ENCODE assay signal across 8 cellular contexts in the genomic region with DNA sequence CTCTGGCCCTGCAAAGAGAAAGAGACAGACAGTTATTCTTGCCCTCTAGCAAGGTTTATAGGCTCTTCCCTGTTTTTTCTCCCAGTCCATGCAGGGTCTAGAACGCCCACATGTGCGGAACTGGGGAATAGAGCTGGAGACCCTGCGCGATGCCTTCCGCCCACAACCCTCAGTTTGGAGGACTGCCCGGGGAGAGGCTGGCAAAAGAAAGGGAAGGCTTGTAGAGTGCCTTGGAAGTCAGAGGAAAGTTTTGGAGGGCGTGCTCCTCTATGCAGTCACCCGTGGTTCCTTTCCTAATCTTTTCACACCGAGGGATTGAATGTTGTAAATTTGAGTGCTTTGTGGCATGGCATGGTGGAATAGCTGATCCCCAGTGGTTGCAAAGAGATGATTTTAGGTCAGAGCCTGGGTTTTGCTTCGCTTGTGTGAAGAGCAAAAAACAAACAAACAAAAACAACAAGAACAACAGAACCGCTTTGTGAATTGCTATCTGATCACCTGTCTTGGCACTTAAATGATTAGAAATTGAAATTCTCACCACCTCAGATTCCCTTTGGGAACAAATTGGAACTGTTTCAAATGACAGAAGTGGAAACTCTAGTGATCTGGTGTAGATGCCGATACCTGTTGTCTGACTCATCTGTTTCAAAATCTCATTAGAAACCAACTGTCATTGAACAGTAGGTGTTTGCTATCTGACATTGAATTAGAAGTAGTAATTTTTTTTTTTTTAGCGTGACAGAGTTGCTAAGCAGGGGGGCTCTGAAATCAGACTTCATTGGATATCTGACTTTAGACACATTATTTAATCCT. TPM values are rescaled to one million over a fixed set of nuclear protein-coding genes. Genes with fewer than 3 reads are reported as not detected.
DNase-seq lines count a peak whose midpoint lies in the region; ATAC-seq lines count a peak whose summit lies in the region.

No MANE protein-coding gene starts in this region.

- H3K27ac Mint-ChIP-seq in naive thymus-derived CD8-positive, alpha-beta T cell: peak overlapping the region in 1 of 10 donors; percentile 28

- 9 to 11% methylated on average over 13 of the region's 13 CpGs for WGBS in esophagus, 2 donors

- H3K27ac ChIP-seq in esophagus (ENCODE audit: low read depth in 2 of 2, low read length in 1 of 2): no peak overlapping the region

- peak; percentile 39 for DNase-seq in COLO668 (lab: John Stamatoyannopoulos, UW; ENCODE audit: unreplicated experiment)
- DNase-seq in H4 (ENCODE audit: low spot score): peak; percentile 11
- DNase-seq in RPMI7951 (ENCODE audit: low read depth): peak; percentile 54
- no peak for DNase-seq in naive thymus-derived CD8-positive, alpha-beta T cell
- no peak for DNase-seq in cortex of kidney (lab: John Stamatoyannopoulos, UW)
- no peak for DNase-seq in NCI-H187 treated with DMSO at 0.1 percent for 48 hours (lab: John Stamatoyannopoulos, UW)

- H3K9me3 Mint-ChIP-seq in naive thymus-derived CD8-positive, alpha-beta T cell: no peaks in the 10 kb centered on the region

- POLR2A ChIA-PET in naive thymus-derived CD8-positive, alpha-beta T cell (lab: Charles Lee): no interaction called here

- H3K36me3 ChIP-seq in esophagus (ENCODE audit: control insufficient read depth in 2 of 2, insufficient read depth in 2 of 2, low read length in 1 of 2): no peaks in the 10 kb centered on the region

- no peak for ATAC-seq in naive thymus-derived CD8-positive, alpha-beta T cell
- ATAC-seq in GM19328 (IDR thresholded peaks at IDR 0.05; ENCODE audit: unreplicated experiment): no peak

- peak overlapping the region; percentile 86 to 94 (median 89) for H3K4me3 Mint-ChIP-seq in naive thymus-derived CD8-positive, alpha-beta T cell

- H3K27me3 Mint-ChIP-seq in naive thymus-derived CD8-positive, alpha-beta T cell: peaks cover 6 to 28% (median 21%) of the 10 kb centered on the region in 5 donors

- peak overlapping the region; percentile 63 to 90 for H3K4me3 ChIP-seq in esophagus (ENCODE audit: low read depth in 1 of 2, low read length in 2 of 2)

- H3K9me3 ChIP-seq in esophagus (ENCODE audit: control insufficient read depth in 2 of 2, insufficient read depth in 1 of 2, low read depth in 1 of 2, low read length in 1 of 2): no peaks in the 10 kb centered on the region

- H3K4me1 ChIP-seq in esophagus (ENCODE audit: control insufficient read depth in 2 of 2, insufficient read depth in 2 of 2, low read length in 1 of 2): peaks cover 0 to 7% of the 10 kb centered on the region in 2 donors

- H3K36me3 Mint-ChIP-seq in naive thymus-derived CD8-positive, alpha-beta T cell: no peaks in the 10 kb centered on the region

- no peaks in the 10 kb centered on the region for H3K27me3 ChIP-seq in esophagus (ENCODE audit: control insufficient read depth in 1 of 2, insufficient read depth in 2 of 2, low read length in 2 of 2)

- peaks cover 5 to 19% (median 14%) of the 10 kb centered on the region in 4 donors for H3K4me1 Mint-ChIP-seq in naive thymus-derived CD8-positive, alpha-beta T cell

RNA-seq across cellular contexts. Expression of a gene that starts 1.0 kb away (rescaled TPM):
- total RNA-seq in H4 (2014; rRNA removed; shearing (Covaris generic)): 14.7 and 18.7 TPM in 2 replicates
- 63.2 and 79.4 TPM in 2 replicates for total RNA-seq in RPMI7951 (2014; rRNA removed; shearing (Covaris generic))
- 1 to 10 TPM; 1.0 to 1.1 TPM for polyA plus RNA-seq in esophagus
- total RNA-seq in naive thymus-derived CD8-positive, alpha-beta T cell: not detected
- not detected for polyA plus RNA-seq in naive thymus-derived CD8-positive, alpha-beta T cell

Comparison
In these comparisons a context has a peak if more than half of its experiments do, and no peak if none do; other contexts are left out.
1. DNase-seq: peak in COLO668 (single experiment), H4 (single experiment) and RPMI7951 (single experiment); none in naive thymus-derived CD8-positive, alpha-beta T cell (0 of 10), cortex of kidney (single experiment) and NCI-H187 treated with DMSO at 0.1 percent for 48 hours (single experiment).
2. RNA of a gene that starts 1.0 kb away (total RNA-seq): 63.2 to 79.4 TPM in RPMI7951 and 14.7 to 18.7 TPM in H4; not detected in naive thymus-derived CD8-positive, alpha-beta T cell; every median in the first group is over 10 times any median in the second.